1 cellular context compared by ENCODE assay signal in the genomic region with DNA sequence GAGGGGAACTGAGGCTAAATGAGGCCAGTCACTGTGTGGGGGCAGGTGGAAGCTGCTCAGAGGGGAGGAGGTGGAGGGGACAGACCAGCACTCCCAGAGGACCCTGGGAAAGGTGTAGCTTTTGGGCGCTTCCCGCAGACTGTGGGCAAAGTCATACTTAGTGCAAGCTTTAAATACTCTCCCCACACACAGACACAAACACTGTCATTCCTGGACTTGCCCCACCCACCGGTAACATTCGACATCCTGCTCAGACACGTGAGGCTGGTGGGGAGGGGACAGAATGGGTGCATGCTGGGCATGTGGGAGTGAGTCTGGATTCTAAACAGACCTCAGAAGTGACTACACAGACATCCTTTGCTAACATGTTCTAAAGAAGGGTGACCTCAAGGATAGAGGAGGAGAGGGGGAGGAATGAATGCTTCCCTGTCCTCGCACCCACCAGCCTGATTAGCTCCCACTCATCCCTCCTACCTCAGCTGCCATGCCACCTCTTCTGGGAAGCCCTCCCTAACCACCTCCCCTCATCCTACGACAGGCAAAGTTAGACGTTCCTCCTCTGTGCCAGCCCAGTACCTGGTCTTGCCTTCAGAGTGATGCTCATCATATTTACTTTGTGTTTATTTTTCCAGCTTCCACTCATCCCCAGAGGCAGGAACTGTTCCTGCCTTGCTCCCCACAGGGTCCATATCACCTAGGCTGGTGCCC.
TF ChIP-seq lines count a peak whose summit lies in the region.

No MANE protein-coding gene starts in this region.

TF ChIP-seq in GM23338, 12 proteins besides CTCF, POLR2A, EP300 and RAD21 (continued from another document):
- TF ChIP-seq, protein P1, sequence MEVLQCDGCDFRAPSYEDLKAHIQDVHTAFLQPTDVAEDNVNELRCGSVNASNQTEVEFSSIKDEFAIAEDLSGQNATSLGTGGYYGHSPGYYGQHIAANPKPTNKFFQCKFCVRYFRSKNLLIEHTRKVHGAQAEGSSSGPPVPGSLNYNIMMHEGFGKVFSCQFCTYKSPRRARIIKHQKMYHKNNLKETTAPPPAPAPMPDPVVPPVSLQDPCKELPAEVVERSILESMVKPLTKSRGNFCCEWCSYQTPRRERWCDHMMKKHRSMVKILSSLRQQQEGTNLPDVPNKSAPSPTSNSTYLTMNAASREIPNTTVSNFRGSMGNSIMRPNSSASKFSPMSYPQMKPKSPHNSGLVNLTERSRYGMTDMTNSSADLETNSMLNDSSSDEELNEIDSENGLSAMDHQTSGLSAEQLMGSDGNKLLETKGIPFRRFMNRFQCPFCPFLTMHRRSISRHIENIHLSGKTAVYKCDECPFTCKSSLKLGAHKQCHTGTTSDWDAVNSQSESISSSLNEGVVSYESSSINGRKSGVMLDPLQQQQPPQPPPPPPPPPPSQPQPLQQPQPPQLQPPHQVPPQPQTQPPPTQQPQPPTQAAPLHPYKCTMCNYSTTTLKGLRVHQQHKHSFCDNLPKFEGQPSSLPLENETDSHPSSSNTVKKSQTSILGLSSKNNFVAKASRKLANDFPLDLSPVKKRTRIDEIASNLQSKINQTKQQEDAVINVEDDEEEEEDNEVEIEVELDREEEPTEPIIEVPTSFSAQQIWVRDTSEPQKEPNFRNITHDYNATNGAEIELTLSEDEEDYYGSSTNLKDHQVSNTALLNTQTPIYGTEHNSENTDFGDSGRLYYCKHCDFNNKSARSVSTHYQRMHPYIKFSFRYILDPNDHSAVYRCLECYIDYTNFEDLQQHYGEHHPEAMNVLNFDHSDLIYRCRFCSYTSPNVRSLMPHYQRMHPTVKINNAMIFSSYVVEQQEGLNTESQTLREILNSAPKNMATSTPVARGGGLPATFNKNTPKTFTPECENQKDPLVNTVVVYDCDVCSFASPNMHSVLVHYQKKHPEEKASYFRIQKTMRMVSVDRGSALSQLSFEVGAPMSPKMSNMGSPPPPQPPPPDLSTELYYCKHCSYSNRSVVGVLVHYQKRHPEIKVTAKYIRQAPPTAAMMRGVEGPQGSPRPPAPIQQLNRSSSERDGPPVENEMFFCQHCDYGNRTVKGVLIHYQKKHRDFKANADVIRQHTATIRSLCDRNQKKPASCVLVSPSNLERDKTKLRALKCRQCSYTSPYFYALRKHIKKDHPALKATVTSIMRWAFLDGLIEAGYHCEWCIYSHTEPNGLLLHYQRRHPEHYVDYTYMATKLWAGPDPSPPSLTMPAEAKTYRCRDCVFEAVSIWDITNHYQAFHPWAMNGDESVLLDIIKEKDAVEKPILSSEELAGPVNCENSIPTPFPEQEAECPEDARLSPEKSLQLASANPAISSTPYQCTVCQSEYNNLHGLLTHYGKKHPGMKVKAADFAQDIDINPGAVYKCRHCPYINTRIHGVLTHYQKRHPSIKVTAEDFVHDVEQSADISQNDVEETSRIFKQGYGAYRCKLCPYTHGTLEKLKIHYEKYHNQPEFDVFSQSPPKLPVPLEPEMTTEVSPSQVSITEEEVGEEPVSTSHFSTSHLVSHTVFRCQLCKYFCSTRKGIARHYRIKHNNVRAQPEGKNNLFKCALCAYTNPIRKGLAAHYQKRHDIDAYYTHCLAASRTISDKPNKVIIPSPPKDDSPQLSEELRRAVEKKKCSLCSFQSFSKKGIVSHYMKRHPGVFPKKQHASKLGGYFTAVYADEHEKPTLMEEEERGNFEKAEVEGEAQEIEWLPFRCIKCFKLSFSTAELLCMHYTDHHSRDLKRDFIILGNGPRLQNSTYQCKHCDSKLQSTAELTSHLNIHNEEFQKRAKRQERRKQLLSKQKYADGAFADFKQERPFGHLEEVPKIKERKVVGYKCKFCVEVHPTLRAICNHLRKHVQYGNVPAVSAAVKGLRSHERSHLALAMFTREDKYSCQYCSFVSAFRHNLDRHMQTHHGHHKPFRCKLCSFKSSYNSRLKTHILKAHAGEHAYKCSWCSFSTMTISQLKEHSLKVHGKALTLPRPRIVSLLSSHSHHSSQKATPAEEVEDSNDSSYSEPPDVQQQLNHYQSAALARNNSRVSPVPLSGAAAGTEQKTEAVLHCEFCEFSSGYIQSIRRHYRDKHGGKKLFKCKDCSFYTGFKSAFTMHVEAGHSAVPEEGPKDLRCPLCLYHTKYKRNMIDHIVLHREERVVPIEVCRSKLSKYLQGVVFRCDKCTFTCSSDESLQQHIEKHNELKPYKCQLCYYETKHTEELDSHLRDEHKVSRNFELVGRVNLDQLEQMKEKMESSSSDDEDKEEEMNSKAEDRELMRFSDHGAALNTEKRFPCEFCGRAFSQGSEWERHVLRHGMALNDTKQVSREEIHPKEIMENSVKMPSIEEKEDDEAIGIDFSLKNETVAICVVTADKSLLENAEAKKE (CRISPR knock-in tag; IDR thresholded peaks at IDR 0.05): no peak
- no peak for TF ChIP-seq EZH2 (IDR thresholded peaks at IDR 0.05; ENCODE audit: low read depth, unreplicated experiment)
- TF ChIP-seq, protein P2, sequence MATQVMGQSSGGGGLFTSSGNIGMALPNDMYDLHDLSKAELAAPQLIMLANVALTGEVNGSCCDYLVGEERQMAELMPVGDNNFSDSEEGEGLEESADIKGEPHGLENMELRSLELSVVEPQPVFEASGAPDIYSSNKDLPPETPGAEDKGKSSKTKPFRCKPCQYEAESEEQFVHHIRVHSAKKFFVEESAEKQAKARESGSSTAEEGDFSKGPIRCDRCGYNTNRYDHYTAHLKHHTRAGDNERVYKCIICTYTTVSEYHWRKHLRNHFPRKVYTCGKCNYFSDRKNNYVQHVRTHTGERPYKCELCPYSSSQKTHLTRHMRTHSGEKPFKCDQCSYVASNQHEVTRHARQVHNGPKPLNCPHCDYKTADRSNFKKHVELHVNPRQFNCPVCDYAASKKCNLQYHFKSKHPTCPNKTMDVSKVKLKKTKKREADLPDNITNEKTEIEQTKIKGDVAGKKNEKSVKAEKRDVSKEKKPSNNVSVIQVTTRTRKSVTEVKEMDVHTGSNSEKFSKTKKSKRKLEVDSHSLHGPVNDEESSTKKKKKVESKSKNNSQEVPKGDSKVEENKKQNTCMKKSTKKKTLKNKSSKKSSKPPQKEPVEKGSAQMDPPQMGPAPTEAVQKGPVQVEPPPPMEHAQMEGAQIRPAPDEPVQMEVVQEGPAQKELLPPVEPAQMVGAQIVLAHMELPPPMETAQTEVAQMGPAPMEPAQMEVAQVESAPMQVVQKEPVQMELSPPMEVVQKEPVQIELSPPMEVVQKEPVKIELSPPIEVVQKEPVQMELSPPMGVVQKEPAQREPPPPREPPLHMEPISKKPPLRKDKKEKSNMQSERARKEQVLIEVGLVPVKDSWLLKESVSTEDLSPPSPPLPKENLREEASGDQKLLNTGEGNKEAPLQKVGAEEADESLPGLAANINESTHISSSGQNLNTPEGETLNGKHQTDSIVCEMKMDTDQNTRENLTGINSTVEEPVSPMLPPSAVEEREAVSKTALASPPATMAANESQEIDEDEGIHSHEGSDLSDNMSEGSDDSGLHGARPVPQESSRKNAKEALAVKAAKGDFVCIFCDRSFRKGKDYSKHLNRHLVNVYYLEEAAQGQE (IDR thresholded peaks at IDR 0.05; ENCODE audit: unreplicated experiment): no peak
- no peak for TF ChIP-seq STAT1 (IDR thresholded peaks at IDR 0.05; ENCODE audit: unreplicated experiment)
- no peak for TF ChIP-seq EZH2phosphoT487 (IDR thresholded peaks at IDR 0.05; ENCODE audit: unreplicated experiment)
- no peak for TF ChIP-seq ZNF331 (CRISPR knock-in tag; IDR thresholded peaks at IDR 0.05; ENCODE audit: low read depth)
- TF ChIP-seq ZNF114 (CRISPR knock-in tag; IDR thresholded peaks at IDR 0.05): no peak
- TF ChIP-seq POLR2AphosphoS5 (IDR thresholded peaks at IDR 0.05; ENCODE audit: low read depth): no peak
- no peak for TF ChIP-seq CREB1 (CRISPR knock-in tag; IDR thresholded peaks at IDR 0.05; ENCODE audit: low read depth)
TF ChIP-seq in GM23338: peak in this region for 0.
